Comparison of ENCODE assay signal across 2 cellular contexts in the genomic region with DNA sequence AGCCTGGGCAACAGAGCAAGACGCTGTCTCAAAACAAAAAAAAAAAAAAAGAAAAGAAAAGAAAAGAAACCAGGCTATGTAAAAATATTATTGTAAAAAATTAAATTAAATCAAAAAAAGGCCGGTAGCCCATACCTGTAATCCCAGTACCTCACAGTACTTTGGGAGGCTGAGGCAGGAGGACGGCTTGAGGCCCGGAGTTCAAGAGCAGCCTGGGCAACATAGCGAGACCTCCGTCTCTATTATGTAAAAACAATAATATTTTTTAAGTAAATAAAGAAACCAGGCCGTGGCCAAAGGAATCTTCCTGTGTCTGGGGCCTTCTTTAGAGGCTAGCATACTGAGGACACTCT.
TF ChIP-seq lines count a peak whose summit lies in the region.

No MANE protein-coding gene starts in this region.

TF ChIP-seq in SK-N-SH, 30 proteins besides CTCF, POLR2A, EP300 and RAD21 (continued from another document):
- TF ChIP-seq, protein P1, sequence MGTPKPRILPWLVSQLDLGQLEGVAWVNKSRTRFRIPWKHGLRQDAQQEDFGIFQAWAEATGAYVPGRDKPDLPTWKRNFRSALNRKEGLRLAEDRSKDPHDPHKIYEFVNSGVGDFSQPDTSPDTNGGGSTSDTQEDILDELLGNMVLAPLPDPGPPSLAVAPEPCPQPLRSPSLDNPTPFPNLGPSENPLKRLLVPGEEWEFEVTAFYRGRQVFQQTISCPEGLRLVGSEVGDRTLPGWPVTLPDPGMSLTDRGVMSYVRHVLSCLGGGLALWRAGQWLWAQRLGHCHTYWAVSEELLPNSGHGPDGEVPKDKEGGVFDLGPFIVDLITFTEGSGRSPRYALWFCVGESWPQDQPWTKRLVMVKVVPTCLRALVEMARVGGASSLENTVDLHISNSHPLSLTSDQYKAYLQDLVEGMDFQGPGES (IDR thresholded peaks at IDR 0.05; ENCODE audit: low read depth, low read length): no peak
- TF ChIP-seq SIN3A (IDR thresholded peaks at IDR 0.05; ENCODE audit: borderline replicate concordance, low read depth, low read length): no peak
- TF ChIP-seq, protein P2, sequence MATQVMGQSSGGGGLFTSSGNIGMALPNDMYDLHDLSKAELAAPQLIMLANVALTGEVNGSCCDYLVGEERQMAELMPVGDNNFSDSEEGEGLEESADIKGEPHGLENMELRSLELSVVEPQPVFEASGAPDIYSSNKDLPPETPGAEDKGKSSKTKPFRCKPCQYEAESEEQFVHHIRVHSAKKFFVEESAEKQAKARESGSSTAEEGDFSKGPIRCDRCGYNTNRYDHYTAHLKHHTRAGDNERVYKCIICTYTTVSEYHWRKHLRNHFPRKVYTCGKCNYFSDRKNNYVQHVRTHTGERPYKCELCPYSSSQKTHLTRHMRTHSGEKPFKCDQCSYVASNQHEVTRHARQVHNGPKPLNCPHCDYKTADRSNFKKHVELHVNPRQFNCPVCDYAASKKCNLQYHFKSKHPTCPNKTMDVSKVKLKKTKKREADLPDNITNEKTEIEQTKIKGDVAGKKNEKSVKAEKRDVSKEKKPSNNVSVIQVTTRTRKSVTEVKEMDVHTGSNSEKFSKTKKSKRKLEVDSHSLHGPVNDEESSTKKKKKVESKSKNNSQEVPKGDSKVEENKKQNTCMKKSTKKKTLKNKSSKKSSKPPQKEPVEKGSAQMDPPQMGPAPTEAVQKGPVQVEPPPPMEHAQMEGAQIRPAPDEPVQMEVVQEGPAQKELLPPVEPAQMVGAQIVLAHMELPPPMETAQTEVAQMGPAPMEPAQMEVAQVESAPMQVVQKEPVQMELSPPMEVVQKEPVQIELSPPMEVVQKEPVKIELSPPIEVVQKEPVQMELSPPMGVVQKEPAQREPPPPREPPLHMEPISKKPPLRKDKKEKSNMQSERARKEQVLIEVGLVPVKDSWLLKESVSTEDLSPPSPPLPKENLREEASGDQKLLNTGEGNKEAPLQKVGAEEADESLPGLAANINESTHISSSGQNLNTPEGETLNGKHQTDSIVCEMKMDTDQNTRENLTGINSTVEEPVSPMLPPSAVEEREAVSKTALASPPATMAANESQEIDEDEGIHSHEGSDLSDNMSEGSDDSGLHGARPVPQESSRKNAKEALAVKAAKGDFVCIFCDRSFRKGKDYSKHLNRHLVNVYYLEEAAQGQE (IDR thresholded peaks at IDR 0.05; ENCODE audit: low read depth, low read length): no peak
- TF ChIP-seq EZH2phosphoT487 (IDR thresholded peaks at IDR 0.05; ENCODE audit: borderline replicate concordance, low read depth): no peak
- TF ChIP-seq RCOR1 (IDR thresholded peaks at IDR 0.05; ENCODE audit: low read length): no peak
- TF ChIP-seq, protein P3, sequence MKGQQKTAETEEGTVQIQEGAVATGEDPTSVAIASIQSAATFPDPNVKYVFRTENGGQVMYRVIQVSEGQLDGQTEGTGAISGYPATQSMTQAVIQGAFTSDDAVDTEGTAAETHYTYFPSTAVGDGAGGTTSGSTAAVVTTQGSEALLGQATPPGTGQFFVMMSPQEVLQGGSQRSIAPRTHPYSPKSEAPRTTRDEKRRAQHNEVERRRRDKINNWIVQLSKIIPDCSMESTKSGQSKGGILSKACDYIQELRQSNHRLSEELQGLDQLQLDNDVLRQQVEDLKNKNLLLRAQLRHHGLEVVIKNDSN (IDR thresholded peaks at IDR 0.05; ENCODE audit: borderline replicate concordance, low read depth): no peak
- TF ChIP-seq FOXM1 (IDR thresholded peaks at IDR 0.05; ENCODE audit: low read depth): no peak
- TF ChIP-seq MXI1 (IDR thresholded peaks at IDR 0.05; ENCODE audit: low read depth, low read length): no peak
- no peak for TF ChIP-seq RFX5 (IDR thresholded peaks at IDR 0.05; ENCODE audit: low read length)
- no peak for TF ChIP-seq NFIC (IDR thresholded peaks at IDR 0.05; ENCODE audit: borderline replicate concordance)
- no peak for TF ChIP-seq POLR2AphosphoS5 (IDR thresholded peaks at IDR 0.05; ENCODE audit: low read depth, low read length)

TF ChIP-seq in SK-N-SH treated with all-trans-retinoic acid at 6 μM for 48 hours, 23 proteins besides CTCF, POLR2A, EP300 and RAD21 (continued from another document):
- TF ChIP-seq, protein P4, sequence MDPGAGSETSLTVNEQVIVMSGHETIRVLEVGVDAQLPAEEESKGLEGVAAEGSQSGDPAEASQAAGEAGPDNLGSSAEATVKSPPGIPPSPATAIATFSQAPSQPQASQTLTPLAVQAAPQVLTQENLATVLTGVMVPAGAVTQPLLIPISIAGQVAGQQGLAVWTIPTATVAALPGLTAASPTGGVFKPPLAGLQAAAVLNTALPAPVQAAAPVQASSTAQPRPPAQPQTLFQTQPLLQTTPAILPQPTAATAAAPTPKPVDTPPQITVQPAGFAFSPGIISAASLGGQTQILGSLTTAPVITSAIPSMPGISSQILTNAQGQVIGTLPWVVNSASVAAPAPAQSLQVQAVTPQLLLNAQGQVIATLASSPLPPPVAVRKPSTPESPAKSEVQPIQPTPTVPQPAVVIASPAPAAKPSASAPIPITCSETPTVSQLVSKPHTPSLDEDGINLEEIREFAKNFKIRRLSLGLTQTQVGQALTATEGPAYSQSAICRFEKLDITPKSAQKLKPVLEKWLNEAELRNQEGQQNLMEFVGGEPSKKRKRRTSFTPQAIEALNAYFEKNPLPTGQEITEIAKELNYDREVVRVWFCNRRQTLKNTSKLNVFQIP (CRISPR knock-in tag; IDR thresholded peaks at IDR 0.05; ENCODE audit: borderline replicate concordance, low read depth): no peak
- no peak for TF ChIP-seq ZNF8 (CRISPR knock-in tag; IDR thresholded peaks at IDR 0.05)
- no peak for TF ChIP-seq ZFP30 (CRISPR knock-in tag; IDR thresholded peaks at IDR 0.05)
- no peak for TF ChIP-seq ZFP3 (CRISPR knock-in tag; IDR thresholded peaks at IDR 0.05)
- TF ChIP-seq, protein P5, sequence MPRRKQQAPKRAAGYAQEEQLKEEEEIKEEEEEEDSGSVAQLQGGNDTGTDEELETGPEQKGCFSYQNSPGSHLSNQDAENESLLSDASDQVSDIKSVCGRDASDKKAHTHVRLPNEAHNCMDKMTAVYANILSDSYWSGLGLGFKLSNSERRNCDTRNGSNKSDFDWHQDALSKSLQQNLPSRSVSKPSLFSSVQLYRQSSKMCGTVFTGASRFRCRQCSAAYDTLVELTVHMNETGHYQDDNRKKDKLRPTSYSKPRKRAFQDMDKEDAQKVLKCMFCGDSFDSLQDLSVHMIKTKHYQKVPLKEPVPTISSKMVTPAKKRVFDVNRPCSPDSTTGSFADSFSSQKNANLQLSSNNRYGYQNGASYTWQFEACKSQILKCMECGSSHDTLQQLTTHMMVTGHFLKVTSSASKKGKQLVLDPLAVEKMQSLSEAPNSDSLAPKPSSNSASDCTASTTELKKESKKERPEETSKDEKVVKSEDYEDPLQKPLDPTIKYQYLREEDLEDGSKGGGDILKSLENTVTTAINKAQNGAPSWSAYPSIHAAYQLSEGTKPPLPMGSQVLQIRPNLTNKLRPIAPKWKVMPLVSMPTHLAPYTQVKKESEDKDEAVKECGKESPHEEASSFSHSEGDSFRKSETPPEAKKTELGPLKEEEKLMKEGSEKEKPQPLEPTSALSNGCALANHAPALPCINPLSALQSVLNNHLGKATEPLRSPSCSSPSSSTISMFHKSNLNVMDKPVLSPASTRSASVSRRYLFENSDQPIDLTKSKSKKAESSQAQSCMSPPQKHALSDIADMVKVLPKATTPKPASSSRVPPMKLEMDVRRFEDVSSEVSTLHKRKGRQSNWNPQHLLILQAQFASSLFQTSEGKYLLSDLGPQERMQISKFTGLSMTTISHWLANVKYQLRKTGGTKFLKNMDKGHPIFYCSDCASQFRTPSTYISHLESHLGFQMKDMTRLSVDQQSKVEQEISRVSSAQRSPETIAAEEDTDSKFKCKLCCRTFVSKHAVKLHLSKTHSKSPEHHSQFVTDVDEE (CRISPR knock-in tag; IDR thresholded peaks at IDR 0.05): no peak
- no peak for TF ChIP-seq ISL1 (CRISPR knock-in tag; IDR thresholded peaks at IDR 0.05)
- no peak for TF ChIP-seq ESRRG (CRISPR knock-in tag; IDR thresholded peaks at IDR 0.05)
- TF ChIP-seq, protein P6, sequence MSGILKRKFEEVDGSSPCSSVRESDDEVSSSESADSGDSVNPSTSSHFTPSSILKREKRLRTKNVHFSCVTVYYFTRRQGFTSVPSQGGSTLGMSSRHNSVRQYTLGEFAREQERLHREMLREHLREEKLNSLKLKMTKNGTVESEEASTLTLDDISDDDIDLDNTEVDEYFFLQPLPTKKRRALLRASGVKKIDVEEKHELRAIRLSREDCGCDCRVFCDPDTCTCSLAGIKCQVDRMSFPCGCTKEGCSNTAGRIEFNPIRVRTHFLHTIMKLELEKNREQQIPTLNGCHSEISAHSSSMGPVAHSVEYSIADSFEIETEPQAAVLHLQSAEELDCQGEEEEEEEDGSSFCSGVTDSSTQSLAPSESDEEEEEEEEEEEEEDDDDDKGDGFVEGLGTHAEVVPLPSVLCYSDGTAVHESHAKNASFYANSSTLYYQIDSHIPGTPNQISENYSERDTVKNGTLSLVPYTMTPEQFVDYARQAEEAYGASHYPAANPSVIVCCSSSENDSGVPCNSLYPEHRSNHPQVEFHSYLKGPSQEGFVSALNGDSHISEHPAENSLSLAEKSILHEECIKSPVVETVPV (CRISPR knock-in tag; IDR thresholded peaks at IDR 0.05): no peak
- no peak for TF ChIP-seq ZNF70 (CRISPR knock-in tag; IDR thresholded peaks at IDR 0.05)
- no peak for TF ChIP-seq RARB (CRISPR knock-in tag; IDR thresholded peaks at IDR 0.05)
